Comparison of ENCODE assay signal across 1 cellular context in the genomic region with DNA sequence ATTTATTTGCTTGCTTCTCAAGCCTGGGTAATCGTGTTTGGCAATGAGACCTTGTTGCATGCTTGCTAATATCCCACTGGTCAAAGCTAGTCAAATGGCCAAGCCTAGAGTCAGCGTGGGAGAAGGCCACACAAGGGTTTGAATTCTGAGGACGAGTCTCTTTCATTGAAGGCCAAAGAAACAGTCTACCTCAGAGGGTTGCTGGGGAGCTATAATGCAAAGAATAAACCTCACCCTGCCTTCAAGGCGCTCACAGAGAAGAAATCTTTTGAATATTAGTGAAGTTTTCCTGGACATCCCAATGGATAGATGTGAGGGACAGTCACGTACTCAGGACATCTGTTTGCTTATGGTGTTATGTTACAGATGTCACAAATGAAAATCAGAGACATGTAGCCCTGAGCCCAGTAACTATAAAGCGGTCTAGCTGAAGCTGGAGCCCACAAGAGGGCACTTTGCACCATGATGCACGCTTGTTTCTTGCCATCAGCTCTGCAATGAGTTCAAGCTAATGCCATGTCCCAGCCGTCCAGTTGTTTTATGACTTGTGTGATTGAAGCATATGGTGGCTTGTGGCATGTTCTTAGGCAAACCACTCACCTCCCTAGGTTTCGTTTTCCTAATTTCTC.
TF ChIP-seq lines count a peak whose summit lies in the region.

No MANE protein-coding gene starts in this region.

TF ChIP-seq in K562, 482 proteins besides CTCF, POLR2A, EP300 and RAD21 (continued from another document):
- TF ChIP-seq ZNF449 (CRISPR knock-in tag; IDR thresholded peaks at IDR 0.05) (no peak), ELF2 (CRISPR knock-in tag; IDR thresholded peaks at IDR 0.05) (no peak), ARID2 (IDR thresholded peaks at IDR 0.05) (no peak), KLF6 (CRISPR knock-in tag; IDR thresholded peaks at IDR 0.05; ENCODE audit: borderline replicate concordance) (no peak), HEY1 (CRISPR knock-in tag; IDR thresholded peaks at IDR 0.05; ENCODE audit: borderline replicate concordance) (no peak), ZNF785 (CRISPR knock-in tag; IDR thresholded peaks at IDR 0.05) (no peak), PHB (CRISPR knock-in tag; IDR thresholded peaks at IDR 0.05) (no peak)
